In genomic region chr10:94521276-94522250, GRCh38 we compare ENCODE assay signal across 18 cellular contexts. TPM values are rescaled to one million over a fixed set of nuclear protein-coding genes. Genes with fewer than 3 reads are reported as not detected.
DNase-seq lines count a peak whose midpoint lies in the region.
"Had no signal": no experiment of that assay in that cellular context is flagged by ENCODE, and none has a peak within 500 bp of the region (broad histone marks: within the 10 kb centered on the region; RNA-seq: fewer than 3 reads in every experiment).

No MANE protein-coding gene starts in this region.

- in situ Hi-C loops in G401 (cut with HindIII; ENCODE audit: low sequenced_read_pairs): no loop called here

- H3K36me3 ChIP-seq in H7 (replicated peaks; ENCODE audit: control insufficient read depth, insufficient read depth, low read length): no peaks in the 10 kb centered on the region
- H3K36me3 ChIP-seq: BE2C, SJSA1 had no signal

- H3K4me3 ChIP-seq in H7 (ENCODE audit: insufficient read depth, low read depth, low read length): no peak overlapping the region
- H3K4me3 ChIP-seq: SJSA1 had no signal

- H3K9me3 Mint-ChIP-seq in activated CD4-positive, alpha-beta T cell treated with anti-CD3 and anti-CD28 coated beads, Interleukin-2, amount 10 ng/mL, durations not matched to agents 24 days and 14 days: no peaks in the 10 kb centered on the region

- no peaks in the 10 kb centered on the region for H3K36me3 Mint-ChIP-seq in activated CD4-positive, alpha-beta T cell treated with anti-CD3 and anti-CD28 coated beads, Interleukin-2, amount 10 ng/mL, durations not matched to agents 24 days and 14 days (ENCODE audit: low read depth)

- intact Hi-C loops in activated CD4-positive, alpha-beta T cell treated with anti-CD3 and anti-CD28 coated beads, Interleukin-2, amount 10 ng/mL, durations not matched to agents 24 days and 14 days (cut with micrococcal nuclease): no loop called here

- no peaks in the 10 kb centered on the region for H3K27me3 ChIP-seq in H7 (ENCODE audit: control insufficient read depth, insufficient read depth, low read length)
- H3K27me3 ChIP-seq: BE2C, SJSA1 had no signal

- no peak overlapping the region for H3K27ac Mint-ChIP-seq in activated CD4-positive, alpha-beta T cell treated with anti-CD3 and anti-CD28 coated beads, Interleukin-2, amount 10 ng/mL, durations not matched to agents 24 days and 14 days

- no peaks in the 10 kb centered on the region for H3K4me1 Mint-ChIP-seq in activated CD4-positive, alpha-beta T cell treated with anti-CD3 and anti-CD28 coated beads, Interleukin-2, amount 10 ng/mL, durations not matched to agents 24 days and 14 days

- DNase-seq in G401 (ENCODE audit: low spot score) (peak; percentile 20), cerebellar cortex (ENCODE audit: low spot score) (peak; percentile 14), globus pallidus (ENCODE audit: low spot score) (peak; percentile 17), putamen (ENCODE audit: low spot score) (peak; percentile 55), H7 (no peak)
- DNase-seq in stimulated activated CD8-positive, alpha-beta memory T cell treated with anti-CD3 and anti-CD28 coated beads, Interleukin-4, amount 100 ng/mL, for 48 hours: no peak
- no peak for DNase-seq in activated CD4-positive, alpha-beta T cell treated with anti-CD3 and anti-CD28 coated beads, Interleukin-2, amount 10 ng/mL, durations not matched to agents 24 days and 14 days
- DNase-seq: BE2C, DND-41, KBM-7, MM.1S, NCI-H1048, NCI-H1417 treated with DMSO at 0.1 percent for 48 hours, NCI-H187, NCI-H446 treated with DMSO at 0.1 percent for 48 hours, NCI-H526 treated with DMSO at 0.1 percent for 48 hours, OCI-M1 had no signal

- H3K4me3 Mint-ChIP-seq in activated CD4-positive, alpha-beta T cell treated with anti-CD3 and anti-CD28 coated beads, Interleukin-2, amount 10 ng/mL, durations not matched to agents 24 days and 14 days: no peak overlapping the region

- peaks cover 2% of the 10 kb centered on the region for H3K27me3 Mint-ChIP-seq in activated CD4-positive, alpha-beta T cell treated with anti-CD3 and anti-CD28 coated beads, Interleukin-2, amount 10 ng/mL, durations not matched to agents 24 days and 14 days

RNA-seq across cellular contexts. Expression of gene HELLS, which starts 24.0 kb away (rescaled TPM):
- total RNA-seq in G401 (2014; rRNA removed; shearing (Covaris generic)): 51.8 and 83.2 TPM in 2 replicates
- total RNA-seq in activated CD4-positive, alpha-beta T cell treated with anti-CD3 and anti-CD28 coated beads, Interleukin-2, amount 10 ng/mL, durations not matched to agents 24 days and 14 days: 247 and 274 TPM in 2 replicates
- 131 and 187 TPM in 2 replicates for total RNA-seq in H7 (2014; rRNA removed; shearing (Covaris generic))

Comparison
In these comparisons a context has a peak if more than half of its experiments do, and no peak if none do; other contexts are left out.
1. DNase-seq: peak in G401 (single experiment), cerebellar cortex (single experiment), globus pallidus (single experiment) and putamen (single experiment); none in stimulated activated CD8-positive, alpha-beta memory T cell treated with anti-CD3 and anti-CD28 coated beads, Interleukin-4, amount 100 ng/mL, for 48 hours (single experiment), activated CD4-positive, alpha-beta T cell treated with anti-CD3 and anti-CD28 coated beads, Interleukin-2, amount 10 ng/mL, durations not matched to agents 24 days and 14 days (single experiment) and H7 (single experiment).